In the genomic region with DNA sequence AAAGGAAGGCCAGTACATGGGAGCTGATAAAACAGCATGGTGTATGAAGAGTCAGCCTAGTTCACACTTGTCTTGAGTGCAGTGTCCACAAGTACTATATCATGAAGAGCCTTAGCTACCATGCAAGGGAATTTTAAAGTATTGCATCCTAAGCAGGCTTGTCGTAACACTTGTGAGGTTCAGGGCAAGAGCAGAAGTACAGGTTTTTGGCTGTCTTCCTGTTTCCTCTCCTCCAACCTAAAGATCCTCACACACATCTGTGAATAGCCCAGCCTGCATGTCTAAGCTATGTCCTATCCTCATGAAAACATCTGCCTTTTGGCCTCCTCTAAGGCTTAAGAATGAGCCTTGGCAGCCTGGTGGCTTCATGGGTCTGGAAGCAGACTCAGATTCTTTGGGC, we compare ENCODE assay signal across 25 cellular contexts. TPM values are rescaled to one million over a fixed set of nuclear protein-coding genes. Genes with fewer than 3 reads are reported as not detected.
"Had no signal": no experiment of that assay in that cellular context is flagged by ENCODE, and none has a peak within 500 bp of the region (broad histone marks: within the 10 kb centered on the region; RNA-seq: fewer than 3 reads in every experiment).

No MANE protein-coding gene starts in this region.

- H3K36me3 ChIP-seq: brain microvascular endothelial cell, colonic mucosa, gastroesophageal sphincter, heart left ventricle, left ventricle myocardium inferior, sigmoid colon, spleen, thoracic aorta had no signal

- DNase-seq: activated B cell treated with CpG ODN at 0.5 μM for 24 hours; activated CD4-positive, alpha-beta T cell treated with anti-CD3 and anti-CD28 coated beads for 4 hours; activated CD8-positive, alpha-beta memory T cell treated with anti-CD3 and anti-CD28 coated beads, Interleukin-2, amount 50 U/mL, for 4 hours; activated effector memory CD4-positive, alpha-beta T cell treated with anti-CD3 and anti-CD28 coated beads, Interleukin-2, amount 50 U/mL, for 16 hours; activated naive CD4-positive, alpha-beta T cell treated with anti-CD3 and anti-CD28 coated beads, Interleukin-2, amount 50 U/mL, for 16 hours; activated T-cell treated with anti-CD3 and anti-CD28 coated beads, Interleukin-2, amount 50 U/mL, for 72 hours; aorta; brain microvascular endothelial cell; central memory CD4-positive, alpha-beta T cell; colonic mucosa; endodermal cell; heart left ventricle; left ventricle myocardium inferior; mammary epithelial cell; midbrain; nephron progenitor cell; nucleus accumbens; sigmoid colon; spleen; stimulated activated CD4-positive, alpha-beta T cell treated with anti-CD3 and anti-CD28 coated beads, Interleukin-4, amount 100 ng/mL, for 4 hours had no signal

- H3K4me3 Mint-ChIP-seq: activated B cell treated with CpG ODN at 0.5 μM for 24 hours; activated T-cell treated with anti-CD3 and anti-CD28 coated beads, Interleukin-2, amount 50 U/mL, for 72 hours; endodermal cell; nephron progenitor cell; stimulated activated memory B cell treated with anti-CD40 and anti-IgM and Interleukin-4, amounts not matched to agents 10 μg/mL and 1 μg/mL and 100 μg/mL, for 72 hours; T-helper 2 cell treated with Interferon-gamma antibody and Interleukin-4, amounts not matched to agents 5 μg/mL and 100 μg/mL, for 36 hours had no signal

- H3K9me3 ChIP-seq: colonic mucosa, gastroesophageal sphincter, heart left ventricle, left ventricle myocardium inferior, sigmoid colon, spleen, thoracic aorta had no signal

- H3K27me3 Mint-ChIP-seq: activated B cell treated with CpG ODN at 0.5 μM for 24 hours had no signal

- H3K36me3 Mint-ChIP-seq: stimulated activated memory B cell treated with anti-CD40 and anti-IgM and Interleukin-4, amounts not matched to agents 10 μg/mL and 1 μg/mL and 100 μg/mL, for 72 hours had no signal

- H3K4me1 Mint-ChIP-seq: endodermal cell, nephron progenitor cell had no signal

- H3K4me1 ChIP-seq: colonic mucosa, gastroesophageal sphincter, heart left ventricle, left ventricle myocardium inferior, spleen had no signal

- H3K27ac ChIP-seq: brain microvascular endothelial cell, colonic mucosa, epithelial cell of prostate, gastroesophageal sphincter, heart left ventricle, left ventricle myocardium inferior, sigmoid colon, spleen, thoracic aorta had no signal

- ATAC-seq: activated T-cell treated with anti-CD3 and anti-CD28 coated beads, Interleukin-2, amount 50 U/mL, for 72 hours; gastroesophageal sphincter; heart left ventricle; stimulated activated memory B cell treated with anti-CD40 and anti-IgM and Interleukin-4, amounts not matched to agents 10 μg/mL and 1 μg/mL and 100 μg/mL, for 72 hours had no signal

- H3K27me3 ChIP-seq: brain microvascular endothelial cell, colonic mucosa, gastroesophageal sphincter, sigmoid colon, spleen had no signal

- H3K9me3 Mint-ChIP-seq: activated B cell treated with CpG ODN at 0.5 μM for 24 hours; activated T-cell treated with anti-CD3 and anti-CD28 coated beads, Interleukin-2, amount 50 U/mL, for 72 hours; endodermal cell; nephron progenitor cell; stimulated activated memory B cell treated with anti-CD40 and anti-IgM and Interleukin-4, amounts not matched to agents 10 μg/mL and 1 μg/mL and 100 μg/mL, for 72 hours; T-helper 2 cell treated with Interferon-gamma antibody and Interleukin-4, amounts not matched to agents 5 μg/mL and 100 μg/mL, for 36 hours had no signal

- H3K4me3 ChIP-seq: colonic mucosa, gastroesophageal sphincter, heart left ventricle, left ventricle myocardium inferior, sigmoid colon, spleen, thoracic aorta had no signal

- H3K27ac Mint-ChIP-seq: activated B cell treated with CpG ODN at 0.5 μM for 24 hours; activated T-cell treated with anti-CD3 and anti-CD28 coated beads, Interleukin-2, amount 50 U/mL, for 72 hours; endodermal cell; nephron progenitor cell; stimulated activated memory B cell treated with anti-CD40 and anti-IgM and Interleukin-4, amounts not matched to agents 10 μg/mL and 1 μg/mL and 100 μg/mL, for 72 hours; T-helper 2 cell treated with Interferon-gamma antibody and Interleukin-4, amounts not matched to agents 5 μg/mL and 100 μg/mL, for 36 hours had no signal

RNA-seq across cellular contexts. Expression of a gene that starts 43.3 kb away (rescaled TPM):
- total RNA-seq: activated B cell treated with CpG ODN at 0.5 μM for 24 hours; activated T-cell treated with anti-CD3 and anti-CD28 coated beads, Interleukin-2, amount 50 U/mL, for 72 hours; endodermal cell; left ventricle myocardium inferior; sigmoid colon; thoracic aorta had no signal
